28 cellular contexts compared by ENCODE assay signal in genomic region chr1:87560137-87560536, GRCh38.
"Had no signal": no experiment of that assay in that cellular context is flagged by ENCODE, and none has a peak within 500 bp of the region (broad histone marks: within the 10 kb centered on the region; RNA-seq: fewer than 3 reads in every experiment).

No MANE protein-coding gene starts in this region.

- H3K4me1 ChIP-seq: foreskin keratinocyte, gastrocnemius medialis, heart left ventricle had no signal

- H3K4me1 Mint-ChIP-seq: activated CD4-positive, alpha-beta T cell treated with anti-CD3 and anti-CD28 coated beads for 36 hours; activated CD4-positive, alpha-beta T cell treated with anti-CD3 and anti-CD28 coated beads, Interleukin-2, amount 10 ng/mL, durations not matched to agents 24 days and 14 days had no signal

- H3K36me3 Mint-ChIP-seq: activated CD4-positive, alpha-beta memory T cell treated with anti-CD3 and anti-CD28 coated beads for 36 hours; activated naive CD8-positive, alpha-beta T cell had no signal

- H3K9me3 ChIP-seq: esophagus muscularis mucosa, gastrocnemius medialis, heart left ventricle had no signal

- H3K27ac Mint-ChIP-seq: activated CD4-positive, alpha-beta memory T cell treated with anti-CD3 and anti-CD28 coated beads for 36 hours; activated CD4-positive, alpha-beta T cell treated with anti-CD3 and anti-CD28 coated beads for 36 hours; activated CD4-positive, alpha-beta T cell treated with anti-CD3 and anti-CD28 coated beads, Interleukin-2, amount 10 ng/mL, durations not matched to agents 24 days and 14 days; activated CD8-positive, alpha-beta T cell treated with anti-CD3 and anti-CD28 coated beads, Interleukin-2, amount 10 ng/mL, durations not matched to agents 7 days and 5 days; activated naive CD8-positive, alpha-beta T cell; activated T-cell treated with anti-CD3 and anti-CD28 coated beads, Interleukin-2, amount 50 U/mL, for 24 hours; activated T-cell treated with anti-CD3 and anti-CD28 coated beads, Interleukin-2, amount 50 U/mL, for 72 hours; effector memory CD8-positive, alpha-beta T cell; T-helper 2 cell treated with Interferon-gamma antibody and Interleukin-4, amounts not matched to agents 5 μg/mL and 100 μg/mL, for 36 hours had no signal

- H3K4me3 ChIP-seq: esophagus muscularis mucosa, gastrocnemius medialis, heart left ventricle had no signal

- DNase-seq: activated CD4-positive, alpha-beta memory T cell treated with anti-CD3 and anti-CD28 coated beads for 36 hours; activated CD4-positive, alpha-beta T cell treated with anti-CD3 and anti-CD28 coated beads for 36 hours; activated CD4-positive, alpha-beta T cell treated with anti-CD3 and anti-CD28 coated beads, Interleukin-2, amount 10 ng/mL, durations not matched to agents 24 days and 14 days; activated CD4-positive, CD25-positive, alpha-beta regulatory T cell; activated CD4-positive, CD25-positive, alpha-beta regulatory T cell treated with anti-CD3 and anti-CD28 coated beads, Interleukin-2, amount 50 U/mL, for 72 hours; activated CD8-positive, alpha-beta memory T cell treated with anti-CD3 and anti-CD28 coated beads, Interleukin-2, amount 50 U/mL, for 48 hours; activated CD8-positive, alpha-beta T cell treated with anti-CD3 and anti-CD28 coated beads, Interleukin-2, amount 10 ng/mL, durations not matched to agents 7 days and 5 days; activated gamma-delta T cell; activated naive CD4-positive, alpha-beta T cell treated with anti-CD3 and anti-CD28 coated beads, Interleukin-2, amount 50 U/mL, for 16 hours; activated naive CD4-positive, alpha-beta T cell treated with Interleukin-2 at 50 U/mL for 16 hours; activated T-cell treated with anti-CD3 and anti-CD28 coated beads for 4 hours; activated T-cell treated with anti-CD3 and anti-CD28 coated beads, Interleukin-2, amount 50 U/mL, for 24 hours; activated T-cell treated with anti-CD3 and anti-CD28 coated beads, Interleukin-2, amount 50 U/mL, for 72 hours; amniotic stem cell; caudate nucleus; cortex of kidney; dermis blood vessel endothelial cell; effector CD4-positive, alpha-beta T cell; effector memory CD8-positive, alpha-beta T cell; erythroblast; foreskin keratinocyte; gastrocnemius medialis; heart left ventricle; hypothalamus; T1000 had no signal

- H3K9me3 Mint-ChIP-seq: activated CD4-positive, alpha-beta memory T cell treated with anti-CD3 and anti-CD28 coated beads for 36 hours; activated CD4-positive, alpha-beta T cell treated with anti-CD3 and anti-CD28 coated beads, Interleukin-2, amount 10 ng/mL, durations not matched to agents 24 days and 14 days; activated T-cell treated with anti-CD3 and anti-CD28 coated beads, Interleukin-2, amount 50 U/mL, for 24 hours; activated T-cell treated with anti-CD3 and anti-CD28 coated beads, Interleukin-2, amount 50 U/mL, for 72 hours; effector memory CD8-positive, alpha-beta T cell; T-helper 2 cell treated with Interferon-gamma antibody and Interleukin-4, amounts not matched to agents 5 μg/mL and 100 μg/mL, for 36 hours had no signal

- ATAC-seq: activated CD4-positive, alpha-beta T cell treated with anti-CD3 and anti-CD28 coated beads for 36 hours; activated CD8-positive, alpha-beta T cell treated with anti-CD3 and anti-CD28 coated beads, Interleukin-2, amount 10 ng/mL, durations not matched to agents 7 days and 5 days; activated T-cell treated with anti-CD3 and anti-CD28 coated beads, Interleukin-2, amount 50 U/mL, for 72 hours; effector memory CD8-positive, alpha-beta T cell; foreskin keratinocyte; gastrocnemius medialis; heart left ventricle had no signal

- H3K27ac ChIP-seq: esophagus muscularis mucosa, foreskin keratinocyte, gastrocnemius medialis, heart left ventricle had no signal

- H3K4me3 Mint-ChIP-seq: activated CD4-positive, alpha-beta memory T cell treated with anti-CD3 and anti-CD28 coated beads for 36 hours; activated CD4-positive, alpha-beta T cell treated with anti-CD3 and anti-CD28 coated beads for 36 hours; activated CD4-positive, alpha-beta T cell treated with anti-CD3 and anti-CD28 coated beads, Interleukin-2, amount 10 ng/mL, durations not matched to agents 24 days and 14 days; activated CD8-positive, alpha-beta T cell treated with anti-CD3 and anti-CD28 coated beads, Interleukin-2, amount 10 ng/mL, durations not matched to agents 7 days and 5 days; activated naive CD8-positive, alpha-beta T cell; activated T-cell treated with anti-CD3 and anti-CD28 coated beads, Interleukin-2, amount 50 U/mL, for 24 hours; activated T-cell treated with anti-CD3 and anti-CD28 coated beads, Interleukin-2, amount 50 U/mL, for 72 hours; effector memory CD8-positive, alpha-beta T cell; T-helper 2 cell treated with Interferon-gamma antibody and Interleukin-4, amounts not matched to agents 5 μg/mL and 100 μg/mL, for 36 hours had no signal

- H3K36me3 ChIP-seq: esophagus muscularis mucosa, gastrocnemius medialis, heart left ventricle had no signal

- H3K27me3 ChIP-seq: esophagus muscularis mucosa, foreskin keratinocyte, gastrocnemius medialis, heart left ventricle had no signal

- H3K27me3 Mint-ChIP-seq: activated CD4-positive, alpha-beta memory T cell treated with anti-CD3 and anti-CD28 coated beads for 36 hours; activated CD4-positive, alpha-beta T cell treated with anti-CD3 and anti-CD28 coated beads for 36 hours; activated CD4-positive, alpha-beta T cell treated with anti-CD3 and anti-CD28 coated beads, Interleukin-2, amount 10 ng/mL, durations not matched to agents 24 days and 14 days; activated naive CD8-positive, alpha-beta T cell; activated T-cell treated with anti-CD3 and anti-CD28 coated beads, Interleukin-2, amount 50 U/mL, for 24 hours had no signal
